Comparison of ENCODE assay signal across 16 cellular contexts in genomic region chr5:135183464-135183863, GRCh38.
DNase-seq lines count a peak whose midpoint lies in the region; ATAC-seq lines count a peak whose summit lies in the region.
"Had no signal": no experiment of that assay in that cellular context is flagged by ENCODE, and none has a peak within 500 bp of the region (broad histone marks: within the 10 kb centered on the region; RNA-seq: fewer than 3 reads in every experiment).

No MANE protein-coding gene starts in this region.

- H3K27me3 Mint-ChIP-seq in activated T-helper 17 cell treated with anti-CD3 and anti-CD28 coated beads, Interleukin-2, amount 50 U/mL, for 72 hours, result no peaks in the 10 kb centered on the region

- H3K36me3 Mint-ChIP-seq in activated T-helper 17 cell treated with anti-CD3 and anti-CD28 coated beads, Interleukin-2, amount 50 U/mL, for 72 hours (ENCODE audit: low read depth), result no peaks in the 10 kb centered on the region
- H3K36me3 Mint-ChIP-seq: CD4-positive, CD25-positive, alpha-beta regulatory T cell; CD8-positive, alpha-beta T cell had no signal

- DNase-seq in DMS53 (lab: John Stamatoyannopoulos, UW) (peak; percentile 24), DMS53 treated with DMSO at 0.1 percent for 48 hours (lab: John Stamatoyannopoulos, UW; ENCODE audit: unreplicated experiment) (no peak), NCI-H748 (lab: John Stamatoyannopoulos, UW; ENCODE audit: unreplicated experiment) (no peak)
- DNase-seq: Caco-2; CD4-positive, CD25-positive, alpha-beta regulatory T cell; CD8-positive, alpha-beta T cell; DMS153; DMS79 treated with DMSO at 0.1 percent for 48 hours; GF-D8; GM23248; H7; HCEC 1CT had no signal

- H3K9me3 Mint-ChIP-seq in activated T-helper 17 cell treated with anti-CD3 and anti-CD28 coated beads, Interleukin-2, amount 50 U/mL, for 72 hours, result no peaks in the 10 kb centered on the region
- H3K9me3 Mint-ChIP-seq: CD4-positive, CD25-positive, alpha-beta regulatory T cell; CD8-positive, alpha-beta T cell had no signal

- H3K4me1 Mint-ChIP-seq in activated T-helper 17 cell treated with anti-CD3 and anti-CD28 coated beads, Interleukin-2, amount 50 U/mL, for 72 hours, result no peaks in the 10 kb centered on the region
- H3K4me1 Mint-ChIP-seq: B cell; CD4-positive, CD25-positive, alpha-beta regulatory T cell had no signal

- H3K4me3 Mint-ChIP-seq in activated T-helper 17 cell treated with anti-CD3 and anti-CD28 coated beads, Interleukin-2, amount 50 U/mL, for 72 hours, result no peak overlapping the region
- H3K4me3 Mint-ChIP-seq: B cell; CD4-positive, CD25-positive, alpha-beta regulatory T cell; CD8-positive, alpha-beta T cell had no signal

- H3K27ac Mint-ChIP-seq in activated T-helper 17 cell treated with anti-CD3 and anti-CD28 coated beads, Interleukin-2, amount 50 U/mL, for 72 hours, result no peak overlapping the region
- H3K27ac Mint-ChIP-seq: B cell; CD4-positive, CD25-positive, alpha-beta regulatory T cell; CD8-positive, alpha-beta T cell had no signal

- peak; percentile 55 for ATAC-seq in activated T-helper 17 cell treated with anti-CD3 and anti-CD28 coated beads, Interleukin-2, amount 50 U/mL, for 72 hours (replicated peaks)
- ATAC-seq in esophagus mucosa (peak; percentile 34), GM18498 (IDR thresholded peaks at IDR 0.05; ENCODE audit: unreplicated experiment) (no peak)
- ATAC-seq: CD8-positive, alpha-beta T cell had no signal
